Comparison of ENCODE assay signal across 8 cellular contexts in genomic region chr3:195895078-195895899, GRCh38. TPM values are rescaled to one million over a fixed set of nuclear protein-coding genes. Genes with fewer than 3 reads are reported as not detected.
A peak's percentile ranks its signal among the peaks of the same experiment; 100 is the strongest.
DNase-seq lines count a peak whose midpoint lies in the region; ATAC-seq, FAIRE-seq and TF ChIP-seq lines count a peak whose summit lies in the region.

No MANE protein-coding gene starts in this region.

- H3K4me3 ChIP-seq in ascending aorta (peak overlapping the region; percentile 77 to 90), iPS-18c (ENCODE audit: insufficient read depth, low read depth, low read length) (peak overlapping the region; percentile 70), small intestine (ENCODE audit: low read depth in 1 of 2, low read length in 2 of 2) (peak overlapping the region; percentile 44 to 69)

- DNase-seq in DMS79 (lab: John Stamatoyannopoulos, UW) (peak; percentile 38), LHCN-M2 (ENCODE audit: low read depth) (peak; percentile 59), T-helper 1 cell (peak in 4 of 5 donors; percentile 55 to 76 (median 60)), ascending aorta (ENCODE audit: low spot score in 2 of 2) (no peak), small intestine (peak; percentile 45), posterior vena cava (ENCODE audit: low spot score) (no peak)

- ATAC-seq in GM21737 (IDR thresholded peaks at IDR 0.05; ENCODE audit: unreplicated experiment) = peak; percentile 43

- H3K27me3 ChIP-seq in ascending aorta (no peaks in the 10 kb centered on the region), small intestine (ENCODE audit: control insufficient read depth in 2 of 2, insufficient read depth in 2 of 2, low read length in 2 of 2) (no peaks in the 10 kb centered on the region)

- TF ChIP-seq CTCF in ascending aorta (IDR thresholded peaks at IDR 0.05) = no peak

- no peaks in the 10 kb centered on the region for H3K9me3 ChIP-seq in ascending aorta
- no peaks in the 10 kb centered on the region for H3K9me3 ChIP-seq in iPS-18c (ENCODE audit: control insufficient read depth, insufficient read depth, low read length)
- H3K9me3 ChIP-seq in small intestine (ENCODE audit: control insufficient read depth, low read depth) = no peaks in the 10 kb centered on the region

- peak overlapping the region; percentile 94 to 98 for H3K27ac ChIP-seq in ascending aorta
- peak overlapping the region; percentile 42 to 50 for H3K27ac ChIP-seq in small intestine (ENCODE audit: low read depth in 1 of 2, low read length in 1 of 2)

- peaks cover 20 to 52% of the 10 kb centered on the region in 2 donors for H3K4me1 ChIP-seq in ascending aorta
- H3K4me1 ChIP-seq in small intestine (ENCODE audit: control insufficient read depth in 2 of 2, insufficient read depth in 1 of 2, low read depth in 1 of 2, low read length in 1 of 2) = no peaks in the 10 kb centered on the region

- 1% methylated on average over 42 to 60 of the region's 60 CpGs for WGBS in small intestine, 3 donors

- FAIRE-seq in small intestine (lab: Jason Lieb, UNC) = no peak

- intact Hi-C loops in ascending aorta (cut with DNase I) (loop anchor here (1.0 to 10.0 kb wide), 2 partner anchors 20 to 1760 kb away; partner anchors contain the start of gene HES1), posterior vena cava (cut with DNase I) (no loop called here)

- H3K36me3 ChIP-seq in ascending aorta = no peaks in the 10 kb centered on the region
- H3K36me3 ChIP-seq in small intestine (ENCODE audit: control insufficient read depth in 2 of 2, insufficient read depth in 2 of 2, low read length in 2 of 2) = no peaks in the 10 kb centered on the region

RNA-seq across cellular contexts. Expression of gene TNK2, which starts 13.1 kb away (rescaled TPM):
- total RNA-seq in LHCN-M2 (2014; rRNA removed) = 8.6 and 10.7 TPM in 2 replicates
- 36.8 TPM for polyA plus RNA-seq in LHCN-M2 (2012)
- 164 TPM for total RNA-seq in ascending aorta
- 10 to 100 TPM in 2 of 3 donors, 1 to 10 TPM in 1; 6.7 to 17.8 (median 14.6) TPM for polyA plus RNA-seq in small intestine
- total RNA-seq in posterior vena cava = 10 to 100 TPM; 24.3 to 34.1 TPM

Comparison
In these comparisons a context has a peak if more than half of its experiments do, and no peak if none do; other contexts are left out.
1. DNase-seq: peak in DMS79 (single experiment), LHCN-M2 (single experiment), T-helper 1 cell (4 of 5) and small intestine (single experiment); none in ascending aorta (0 of 2) and posterior vena cava (single experiment).
2. Peak in every context shown above with its lines, with median percentiles within 50 percentile points of each other: H3K4me3 ChIP-seq.